ENCODE assay signal across 11 cellular contexts in genomic region chr13:79402679-79403078, GRCh38. TPM values are rescaled to one million over a fixed set of nuclear protein-coding genes. Genes with fewer than 3 reads are reported as not detected.
DNase-seq lines count a peak whose midpoint lies in the region; ATAC-seq, FAIRE-seq and TF ChIP-seq lines count a peak whose summit lies in the region.
"Had no signal": no experiment of that assay in that cellular context is flagged by ENCODE, and none has a peak within 500 bp of the region (broad histone marks: within the 10 kb centered on the region; RNA-seq: fewer than 3 reads in every experiment).

No MANE protein-coding gene starts in this region.

- POLR2A ChIA-PET in activated CD8-positive, alpha-beta T cell treated with anti-CD3 and anti-CD28 coated beads for 36 hours (lab: Charles Lee): interaction anchor here (0.8 to 1.1 kb wide), 3 partner anchors 8 to 25 kb away, joined by 4 to 6 read pairs (median 5); no protein-coding TSS in a partner anchor

- peaks cover 0 to 14% (median 0%) of the 10 kb centered on the region in 3 donors for H3K36me3 ChIP-seq in esophagus squamous epithelium
- H3K36me3 ChIP-seq: vagina had no signal

- no peaks in the 10 kb centered on the region for H3K9me3 ChIP-seq in esophagus squamous epithelium
- H3K9me3 ChIP-seq: vagina had no signal

- H3K27me3 ChIP-seq in esophagus squamous epithelium: no peaks in the 10 kb centered on the region
- H3K27me3 ChIP-seq: vagina had no signal

- H3K4me1 ChIP-seq in esophagus squamous epithelium: peaks cover 19 to 83% (median 36%) of the 10 kb centered on the region in 3 donors

- H3K4me3 ChIP-seq in esophagus squamous epithelium: peak overlapping the region in 1 of 4 donors; percentile 79

- H3K27me3 Mint-ChIP-seq in activated CD8-positive, alpha-beta T cell treated with anti-CD3 and anti-CD28 coated beads for 36 hours: no peaks in the 10 kb centered on the region
- H3K27me3 Mint-ChIP-seq in stimulated activated naive CD8-positive, alpha-beta T cell treated with anti-CD3 and anti-CD28 coated beads, Interleukin-15, amount 100 ng/mL, for 72 hours: no peaks in the 10 kb centered on the region
- H3K27me3 Mint-ChIP-seq in activated T-cell treated with anti-CD3 and anti-CD28 coated beads, Interleukin-2, amount 50 U/mL, for 4 hours (ENCODE audit: low read depth): no peaks in the 10 kb centered on the region

- TF ChIP-seq CTCF in activated CD8-positive, alpha-beta T cell treated with anti-CD3 and anti-CD28 coated beads for 36 hours (IDR thresholded peaks at IDR 0.05): no peak
- TF ChIP-seq CTCF in esophagus squamous epithelium (IDR thresholded peaks at IDR 0.05): no peak

- H3K4me1 Mint-ChIP-seq in activated CD8-positive, alpha-beta T cell treated with anti-CD3 and anti-CD28 coated beads for 36 hours (ENCODE audit: low read depth): peaks cover 58% of the 10 kb centered on the region
- H3K4me1 Mint-ChIP-seq in stimulated activated naive CD8-positive, alpha-beta T cell treated with anti-CD3 and anti-CD28 coated beads, Interleukin-15, amount 100 ng/mL, for 72 hours: peaks cover 47% of the 10 kb centered on the region
- peaks cover 63% of the 10 kb centered on the region for H3K4me1 Mint-ChIP-seq in activated T-cell treated with anti-CD3 and anti-CD28 coated beads, Interleukin-2, amount 50 U/mL, for 4 hours (ENCODE audit: low read depth)

- no peak for DNase-seq in activated naive CD4-positive, alpha-beta T cell treated with anti-CD3 and anti-CD28 coated beads, Interleukin-2, amount 50 U/mL, for 72 hours (ENCODE audit: low spot score in 2 of 2)
- DNase-seq in activated naive CD4-positive, alpha-beta T cell (lab: John Stamatoyannopoulos, UW): no peak
- no peak for DNase-seq in activated CD8-positive, alpha-beta T cell treated with anti-CD3 and anti-CD28 coated beads for 36 hours
- no peak for DNase-seq in stimulated activated naive CD8-positive, alpha-beta T cell treated with anti-CD3 and anti-CD28 coated beads, Interleukin-15, amount 100 ng/mL, for 72 hours
- no peak for DNase-seq in activated T-cell treated with anti-CD3 and anti-CD28 coated beads, Interleukin-2, amount 50 U/mL, for 4 hours
- DNase-seq in RKO (ENCODE audit: low spot score) (no peak), esophagus squamous epithelium (lab: John Stamatoyannopoulos, UW) (no peak)
- DNase-seq: activated CD8-positive, alpha-beta memory T cell treated with anti-CD3 and anti-CD28 coated beads, Interleukin-2, amount 50 U/mL, for 48 hours; occipital lobe had no signal

- ATAC-seq in activated naive CD4-positive, alpha-beta T cell treated with anti-CD3 and anti-CD28 coated beads, Interleukin-2, amount 50 U/mL, for 72 hours: no peak
- no peak for ATAC-seq in activated CD8-positive, alpha-beta T cell treated with anti-CD3 and anti-CD28 coated beads for 36 hours
- no peak for ATAC-seq in stimulated activated naive CD8-positive, alpha-beta T cell treated with anti-CD3 and anti-CD28 coated beads, Interleukin-15, amount 100 ng/mL, for 72 hours
- ATAC-seq in activated T-cell treated with anti-CD3 and anti-CD28 coated beads, Interleukin-2, amount 50 U/mL, for 4 hours: no peak

- CTCF ChIA-PET in activated CD8-positive, alpha-beta T cell treated with anti-CD3 and anti-CD28 coated beads for 36 hours (lab: Charles Lee): interaction anchor here (1.6 to 6.7 kb wide), 2 partner anchors 10 to 141 kb away, joined by 4 to 46 read pairs; no protein-coding TSS in a partner anchor

- H3K9me3 Mint-ChIP-seq in activated naive CD4-positive, alpha-beta T cell treated with anti-CD3 and anti-CD28 coated beads, Interleukin-2, amount 50 U/mL, for 72 hours: no peaks in the 10 kb centered on the region
- H3K9me3 Mint-ChIP-seq in activated CD8-positive, alpha-beta T cell treated with anti-CD3 and anti-CD28 coated beads for 36 hours: no peaks in the 10 kb centered on the region
- no peaks in the 10 kb centered on the region for H3K9me3 Mint-ChIP-seq in stimulated activated naive CD8-positive, alpha-beta T cell treated with anti-CD3 and anti-CD28 coated beads, Interleukin-15, amount 100 ng/mL, for 72 hours
- no peaks in the 10 kb centered on the region for H3K9me3 Mint-ChIP-seq in activated T-cell treated with anti-CD3 and anti-CD28 coated beads, Interleukin-2, amount 50 U/mL, for 4 hours

- H3K27ac Mint-ChIP-seq in activated naive CD4-positive, alpha-beta T cell treated with anti-CD3 and anti-CD28 coated beads, Interleukin-2, amount 50 U/mL, for 72 hours: peak overlapping the region; percentile 21 to 34
- H3K27ac Mint-ChIP-seq in activated CD8-positive, alpha-beta T cell treated with anti-CD3 and anti-CD28 coated beads for 36 hours: peak overlapping the region; percentile 91
- H3K27ac Mint-ChIP-seq in stimulated activated naive CD8-positive, alpha-beta T cell treated with anti-CD3 and anti-CD28 coated beads, Interleukin-15, amount 100 ng/mL, for 72 hours: peak overlapping the region; percentile 2 to 29

- TF ChIP-seq POLR2A in esophagus squamous epithelium (IDR thresholded peaks at IDR 0.05): no peak

- FAIRE-seq in islet of Langerhans (lab: Jason Lieb, UNC): peak; percentile 17

- WGBS in esophagus squamous epithelium, 2 donors: 35 to 47% methylated on average over 2 of the region's 2 CpGs

- peak overlapping the region in 1 of 4 donors; percentile 55 for H3K27ac ChIP-seq in esophagus squamous epithelium

- peaks cover 14 to 29% of the 10 kb centered on the region in 2 donors for H3K36me3 Mint-ChIP-seq in activated naive CD4-positive, alpha-beta T cell treated with anti-CD3 and anti-CD28 coated beads, Interleukin-2, amount 50 U/mL, for 72 hours
- H3K36me3 Mint-ChIP-seq in activated CD8-positive, alpha-beta T cell treated with anti-CD3 and anti-CD28 coated beads for 36 hours (ENCODE audit: low read depth): peaks cover 50% of the 10 kb centered on the region
- H3K36me3 Mint-ChIP-seq in activated T-cell treated with anti-CD3 and anti-CD28 coated beads, Interleukin-2, amount 50 U/mL, for 4 hours (ENCODE audit: insufficient read depth): peaks cover 23% of the 10 kb centered on the region

- H3K4me3 Mint-ChIP-seq in activated CD8-positive, alpha-beta T cell treated with anti-CD3 and anti-CD28 coated beads for 36 hours: no peak overlapping the region
- no peak overlapping the region for H3K4me3 Mint-ChIP-seq in stimulated activated naive CD8-positive, alpha-beta T cell treated with anti-CD3 and anti-CD28 coated beads, Interleukin-15, amount 100 ng/mL, for 72 hours
- no peak overlapping the region for H3K4me3 Mint-ChIP-seq in activated T-cell treated with anti-CD3 and anti-CD28 coated beads, Interleukin-2, amount 50 U/mL, for 4 hours

- intact Hi-C loops in activated CD8-positive, alpha-beta T cell treated with anti-CD3 and anti-CD28 coated beads for 36 hours (cut with micrococcal nuclease): loop anchor here (10.0 kb wide), 1 partner anchor 208 kb away; no protein-coding TSS in a partner anchor
- intact Hi-C loops in esophagus squamous epithelium (cut with DNase I): no loop called here

RNA-seq across cellular contexts. Expression of gene RBM26, which starts 3.4 kb away (rescaled TPM):
- total RNA-seq in activated naive CD4-positive, alpha-beta T cell treated with anti-CD3 and anti-CD28 coated beads, Interleukin-2, amount 50 U/mL, for 72 hours: 10 to 100 TPM; 69.4 to 71.1 TPM
- 10 to 100 TPM; 57.6 to 61.1 TPM for total RNA-seq in activated CD8-positive, alpha-beta T cell treated with anti-CD3 and anti-CD28 coated beads for 36 hours
- 10 to 100 TPM; 58.2 to 65.1 (median 63.6) TPM for total RNA-seq in activated T-cell treated with anti-CD3 and anti-CD28 coated beads, Interleukin-2, amount 50 U/mL, for 4 hours
- total RNA-seq in esophagus squamous epithelium: 10 to 100 TPM; 16.0 to 42.3 (median 25.4) TPM

Comparison
In these comparisons a context has a peak if more than half of its experiments do, and no peak if none do; other contexts are left out.
1. H3K27ac Mint-ChIP-seq: peak in every context shown above with its lines; median percentile 91 in activated CD8-positive, alpha-beta T cell treated with anti-CD3 and anti-CD28 coated beads for 36 hours; 28 in activated naive CD4-positive, alpha-beta T cell treated with anti-CD3 and anti-CD28 coated beads, Interleukin-2, amount 50 U/mL, for 72 hours; 16 in stimulated activated naive CD8-positive, alpha-beta T cell treated with anti-CD3 and anti-CD28 coated beads, Interleukin-15, amount 100 ng/mL, for 72 hours.